10 cellular contexts compared by ENCODE assay signal in genomic region chr2:96407919-96408550, GRCh38.
A peak's percentile ranks its signal among the peaks of the same experiment; 100 is the strongest.
DNase-seq lines count a peak whose midpoint lies in the region; ATAC-seq, FAIRE-seq and TF ChIP-seq lines count a peak whose summit lies in the region.
"Had no signal": no experiment of that assay in that cellular context is flagged by ENCODE, and none has a peak within 500 bp of the region (broad histone marks: within the 10 kb centered on the region; RNA-seq: fewer than 3 reads in every experiment).

No MANE protein-coding gene starts in this region.

- H3K4me3 ChIP-seq in OCI-LY7 (ENCODE audit: low read depth, low read length, poor library complexity, severe bottlenecking) (no peak overlapping the region), H1 (ENCODE audit: extremely low read depth in 1 of 4, insufficient read depth in 2 of 4, low read depth in 3 of 4, low read length in 4 of 4) (no peak overlapping the region)

- H3K27ac Mint-ChIP-seq in T-helper 1 cell treated with Interleukin-12 subunit alpha and Interleukin-12 subunit beta and Interleukin-4 antibody, amounts not matched to agents 30 μg/mL and 1 μg/mL, for 36 hours: peak overlapping the region; percentile 77
- peak overlapping the region; percentile 31 for H3K27ac Mint-ChIP-seq in progenitor cell of endocrine pancreas

- 91% methylated on average over 12 of the region's 12 CpGs; no CpG with 5 or more reads in 1 of the 2 experiments for WGBS in H1 (ENCODE audit: extremely low coverage in 1 of 2, insufficient coverage in 1 of 2, insufficient read length in 1 of 2, insufficient replicate concordance in 2 of 2, low coverage in 1 of 2, low lambda C conversion rate in 2 of 2, missing lambda C conversion rate in 1 of 2), 2 experiments

- no peak for FAIRE-seq in H1 (lab: Jason Lieb, UNC)

- no peaks in the 10 kb centered on the region for H3K9me2 ChIP-seq in OCI-LY7 (ENCODE audit: insufficient read depth, low read length)

- H3K79me2 ChIP-seq in OCI-LY7 (ENCODE audit: insufficient read depth, low read depth, low read length): no peaks in the 10 kb centered on the region
- H3K79me2 ChIP-seq in H1 (ENCODE audit: control insufficient read depth in 1 of 2, insufficient read depth in 2 of 2, low read length in 2 of 2): no peaks in the 10 kb centered on the region

- H3K56ac ChIP-seq in H1 (replicated peaks; ENCODE audit: insufficient read length, low read depth, low read length): no peak overlapping the region

- no peaks in the 10 kb centered on the region for H3K36me3 Mint-ChIP-seq in T-helper 1 cell treated with Interleukin-12 subunit alpha and Interleukin-12 subunit beta and Interleukin-4 antibody, amounts not matched to agents 30 μg/mL and 1 μg/mL, for 36 hours (ENCODE audit: low read depth)
- H3K36me3 Mint-ChIP-seq in progenitor cell of endocrine pancreas (ENCODE audit: insufficient read depth): no peaks in the 10 kb centered on the region
- H3K36me3 Mint-ChIP-seq: stimulated activated memory B cell treated with anti-CD40 and anti-IgM and Interleukin-4, amounts not matched to agents 10 μg/mL and 1 μg/mL and 100 μg/mL, for 72 hours had no signal

- no peak overlapping the region for H2BK20ac ChIP-seq in H1 (ENCODE audit: low read length)

- no peaks in the 10 kb centered on the region for H3K9me3 Mint-ChIP-seq in T-helper 1 cell treated with Interleukin-12 subunit alpha and Interleukin-12 subunit beta and Interleukin-4 antibody, amounts not matched to agents 30 μg/mL and 1 μg/mL, for 36 hours
- no peaks in the 10 kb centered on the region for H3K9me3 Mint-ChIP-seq in progenitor cell of endocrine pancreas (ENCODE audit: low read depth)
- H3K9me3 Mint-ChIP-seq: stimulated activated memory B cell treated with anti-CD40 and anti-IgM and Interleukin-4, amounts not matched to agents 10 μg/mL and 1 μg/mL and 100 μg/mL, for 72 hours had no signal

- no peak overlapping the region for H3K27ac ChIP-seq in OCI-LY7 (ENCODE audit: low read depth, low read length, poor library complexity, severe bottlenecking)
- no peak overlapping the region for H3K27ac ChIP-seq in H1 (ENCODE audit: low read depth, low read length)

- H3K9ac ChIP-seq in H1 (replicated peaks in 1 of 4; ENCODE audit: extremely low read depth in 1 of 4, low read depth in 3 of 4, low read length in 3 of 4): no peak overlapping the region

- H3K36me3 ChIP-seq in OCI-LY7 (ENCODE audit: insufficient read depth, low read length): no peaks in the 10 kb centered on the region
- no peaks in the 10 kb centered on the region for H3K36me3 ChIP-seq in H1 (ENCODE audit: control insufficient read depth in 2 of 4, insufficient read depth in 4 of 4, low read length in 3 of 4)

- peaks cover 5% of the 10 kb centered on the region for H3K27me3 Mint-ChIP-seq in T-helper 1 cell treated with Interleukin-12 subunit alpha and Interleukin-12 subunit beta and Interleukin-4 antibody, amounts not matched to agents 30 μg/mL and 1 μg/mL, for 36 hours (ENCODE audit: low read depth)
- peaks cover 3% of the 10 kb centered on the region for H3K27me3 Mint-ChIP-seq in progenitor cell of endocrine pancreas
- H3K27me3 Mint-ChIP-seq: stimulated activated memory B cell treated with anti-CD40 and anti-IgM and Interleukin-4, amounts not matched to agents 10 μg/mL and 1 μg/mL and 100 μg/mL, for 72 hours had no signal

- no peak for TF ChIP-seq CTCF in OCI-LY7 (conservative IDR thresholded peaks at IDR 0.05; ENCODE audit: low read length)
- no peak for TF ChIP-seq CTCF in H1 (IDR thresholded peaks at IDR 0.05; ENCODE audit: control extremely low read depth in 1 of 3, insufficient read depth in 1 of 3, low read depth in 1 of 3, low read length in 3 of 3)
- TF ChIP-seq CTCF in progenitor cell of endocrine pancreas (IDR thresholded peaks at IDR 0.05; ENCODE audit: unreplicated experiment): no peak

- peaks cover 15% of the 10 kb centered on the region for H3K4me1 Mint-ChIP-seq in T-helper 1 cell treated with Interleukin-12 subunit alpha and Interleukin-12 subunit beta and Interleukin-4 antibody, amounts not matched to agents 30 μg/mL and 1 μg/mL, for 36 hours (ENCODE audit: low read depth)
- H3K4me1 Mint-ChIP-seq in progenitor cell of endocrine pancreas (ENCODE audit: low read depth): peaks cover 36% of the 10 kb centered on the region

- no peak overlapping the region for H3K4me3 Mint-ChIP-seq in T-helper 1 cell treated with Interleukin-12 subunit alpha and Interleukin-12 subunit beta and Interleukin-4 antibody, amounts not matched to agents 30 μg/mL and 1 μg/mL, for 36 hours
- no peak overlapping the region for H3K4me3 Mint-ChIP-seq in progenitor cell of endocrine pancreas (ENCODE audit: low read depth)
- H3K4me3 Mint-ChIP-seq: stimulated activated memory B cell treated with anti-CD40 and anti-IgM and Interleukin-4, amounts not matched to agents 10 μg/mL and 1 μg/mL and 100 μg/mL, for 72 hours had no signal

- no peak overlapping the region for H2BK15ac ChIP-seq in H1 (ENCODE audit: low read length)

- no peak overlapping the region for H4K5ac ChIP-seq in H1 (ENCODE audit: insufficient read length, low read depth, low read length)

- H3K4me1 ChIP-seq in OCI-LY7 (ENCODE audit: insufficient read depth, low read length, poor library complexity, severe bottlenecking) (peaks cover 4% of the 10 kb centered on the region), H1 (replicated peaks in 1 of 4; ENCODE audit: control insufficient read depth in 3 of 4, insufficient read depth in 4 of 4, low read length in 3 of 4) (peaks cover 3 to 7% (median 4%) of the 10 kb centered on the region in 4 experiments)

- no TSS peak for BruUV-seq in OCI-LY7 (replicated peaks; lab: Mats Ljungman, UMichigan)

- no peak overlapping the region for H2AK5ac ChIP-seq in H1 (ENCODE audit: low read depth, low read length)

- no peak overlapping the region for H4K8ac ChIP-seq in H1 (ENCODE audit: extremely low read depth, insufficient read depth, low read length)

- TF ChIP-seq POLR2A in H1 (IDR thresholded peaks at IDR 0.05; ENCODE audit: control extremely low read depth in 1 of 2, low read depth in 2 of 2, low read length in 2 of 2): no peak
- TF ChIP-seq POLR2A in erythroblast (IDR thresholded peaks at IDR 0.05; ENCODE audit: low read length): no peak

- no peak overlapping the region for H3K18ac ChIP-seq in H1 (ENCODE audit: extremely low read depth, low read length)

- no peak for TF ChIP-seq EP300 in H1 (IDR thresholded peaks at IDR 0.05; ENCODE audit: borderline replicate concordance in 1 of 2, low read depth in 2 of 2, low read length in 2 of 2)

- no peak overlapping the region for H3K4ac ChIP-seq in H1 (replicated peaks; ENCODE audit: insufficient read length, low read depth, low read length)

- TF ChIP-seq RAD21 in H1 (IDR thresholded peaks at IDR 0.05 in 1 of 2, conservative IDR thresholded peaks at IDR 0.05 in 1 of 2; ENCODE audit: low read depth in 2 of 2, low read length in 2 of 2): no peak

- H3K9me3 ChIP-seq in OCI-LY7 (ENCODE audit: low read length) (no peaks in the 10 kb centered on the region), H1 (ENCODE audit: insufficient read depth in 2 of 2, low read depth in 1 of 2, low read length in 1 of 2) (no peaks in the 10 kb centered on the region)

- H4K20me1 ChIP-seq in OCI-LY7 (ENCODE audit: insufficient read depth, low read length) (no peaks in the 10 kb centered on the region), H1 (replicated peaks in 1 of 2; ENCODE audit: control insufficient read depth in 1 of 2, insufficient read depth in 2 of 2, low read length in 2 of 2) (no peaks in the 10 kb centered on the region)

- intact Hi-C loops in OCI-LY7 (cut with micrococcal nuclease; ENCODE audit: unreplicated experiment): loop anchor here (1.0 to 2.0 kb wide), 2 partner anchors 100 to 147 kb away; no protein-coding TSS in a partner anchor

- no peak overlapping the region for H2BK5ac ChIP-seq in H1 (ENCODE audit: low read depth, low read length)

- no peak overlapping the region for H3K23ac ChIP-seq in H1 (ENCODE audit: insufficient read length)

- H3K4me2 ChIP-seq in OCI-LY7 (ENCODE audit: low read length) (no peak overlapping the region), H1 (ENCODE audit: insufficient read depth in 1 of 2, low read depth in 2 of 2, low read length in 2 of 2) (no peak overlapping the region)

- H2AFZ ChIP-seq in OCI-LY7 (ENCODE audit: low read length) (peak overlapping the region; percentile 36; the same call in 1 of the 2 replicates), H1 (ENCODE audit: low read length) (no peak overlapping the region)

- H3K27me3 ChIP-seq in H1 (replicated peaks in 1 of 4; ENCODE audit: control insufficient read depth in 3 of 4, extremely low read depth in 1 of 4, insufficient read depth in 3 of 4, low read length in 3 of 4): no peaks in the 10 kb centered on the region; a peak in 1 of 7 replicates

- POLR2A ChIA-PET in OCI-LY7 (lab: Charles Lee) (no interaction called here), H1 (lab: Charles Lee; ENCODE audit: partially characterized antibody) (no interaction called here)

- no peak for ATAC-seq in GM19324 (IDR thresholded peaks at IDR 0.05; ENCODE audit: low FRiP score, unreplicated experiment)

- peak overlapping the region; percentile 91; the same call in 1 of the 2 replicates for H2BK12ac ChIP-seq in H1 (ENCODE audit: low read depth, low read length)

- no peaks in the 10 kb centered on the region for H3K79me1 ChIP-seq in H1 (ENCODE audit: low read depth, low read length)

- H3K23me2 ChIP-seq in H1 (ENCODE audit: low read depth, low read length): no peaks in the 10 kb centered on the region

- no peak overlapping the region for H2BK120ac ChIP-seq in H1 (replicated peaks; ENCODE audit: low read depth, low read length)

- CTCF ChIA-PET in OCI-LY7 (lab: Charles Lee; ENCODE audit: unreplicated experiment) (no interaction called here), H1 (lab: Charles Lee; ENCODE audit: partially characterized antibody) (interaction anchor here (0.8 to 11.6 kb wide), 37 partner anchors 9 to 330 kb away, joined by 3 to 171 read pairs (median 6); partner anchors contain the start of gene NEURL3)

- no peak for DNase-seq in T-helper 1 cell
- DNase-seq in OCI-LY7 (ENCODE audit: low spot score): no peak
- no peak for DNase-seq in H1 (ENCODE audit: low read depth in 1 of 2, low spot score in 2 of 2)
- DNase-seq in progenitor cell of endocrine pancreas (ENCODE audit: low spot score, unreplicated experiment): no peak
- DNase-seq in erythroblast (lab: John Stamatoyannopoulos, UW): no peak
- DNase-seq in GM19238 (ENCODE audit: insufficient read length, low spot score): no peak
- DNase-seq: NCI-H1105 had no signal

- H3K14ac ChIP-seq in H1 (ENCODE audit: insufficient read length): no peak overlapping the region

- no peak overlapping the region for H4K91ac ChIP-seq in H1 (replicated peaks; ENCODE audit: insufficient read length, low read length)

TF ChIP-seq in H1, 55 proteins besides CTCF, POLR2A, EP300 and RAD21:
- TF ChIP-seq CTBP2 (IDR thresholded peaks at IDR 0.05; ENCODE audit: borderline replicate concordance, insufficient read depth, insufficient read length, low read length) (no peak), BRCA1 (IDR thresholded peaks at IDR 0.05; ENCODE audit: low read depth, low read length) (no peak), SIRT6 (IDR thresholded peaks at IDR 0.05; ENCODE audit: low read length) (no peak), RNF2 (IDR thresholded peaks at IDR 0.05; ENCODE audit: borderline replicate concordance, low read depth, low read length, missing control alignments, poor library complexity, severe bottlenecking) (no peak), SRF (IDR thresholded peaks at IDR 0.05; ENCODE audit: low read depth, low read length) (no peak)
